19 cellular contexts compared by ENCODE assay signal in the genomic region with DNA sequence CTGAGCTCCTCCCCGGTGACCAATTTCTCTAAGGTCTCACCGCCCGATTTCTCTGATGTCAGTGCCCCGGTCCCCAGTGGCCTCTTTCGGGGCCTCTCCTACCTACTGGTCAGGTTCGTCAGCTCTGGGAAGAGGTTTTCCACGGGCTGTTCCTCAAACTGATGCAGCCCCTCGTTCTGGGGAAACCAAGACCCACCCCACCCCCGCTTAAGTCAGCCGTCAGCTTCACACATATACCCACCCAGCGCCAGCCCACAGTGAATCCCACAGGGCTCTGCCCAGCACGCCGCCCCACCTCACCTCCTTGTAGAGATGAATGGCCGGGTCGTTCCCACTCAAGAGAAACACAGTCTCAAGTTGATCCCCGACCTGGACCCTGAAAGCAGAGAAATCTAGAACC. TPM values are rescaled to one million over a fixed set of nuclear protein-coding genes. Genes with fewer than 3 reads are reported as not detected.
"Had no signal": no experiment of that assay in that cellular context is flagged by ENCODE, and none has a peak within 500 bp of the region (broad histone marks: within the 10 kb centered on the region; RNA-seq: fewer than 3 reads in every experiment).

No MANE protein-coding gene starts in this region.

- H3K36me3 Mint-ChIP-seq: natural killer cell treated with Interleukin-12 subunit alpha and Interleukin-12 subunit beta and Interleukin-15 and Interleukin-18, amount 100 ng/mL, for 72 hours had no signal

- H3K27ac Mint-ChIP-seq: activated CD4-positive, alpha-beta T cell treated with anti-CD3 and anti-CD28 coated beads, Interleukin-2, amount 10 ng/mL, durations not matched to agents 7 days and 5 days; activated naive CD8-positive, alpha-beta T cell treated with anti-CD3 and anti-CD28 coated beads, Interleukin-2, amount 50 U/mL, for 24 hours; activated T-helper 1 cell treated with anti-CD3 and anti-CD28 coated beads, Interleukin-12 subunit alpha, Interleukin-12 subunit beta, Interleukin-2, Interleukin-4 antibody, amounts not matched to agents 30 ng/mL and 10 ng/mL and 1 ng/mL, durations not matched to agents 14 hours and 24 hours and 36 hours; natural killer cell treated with Interleukin-12 subunit alpha and Interleukin-12 subunit beta and Interleukin-15 and Interleukin-18, amount 100 ng/mL, for 72 hours had no signal

- H3K4me3 ChIP-seq: dorsolateral prefrontal cortex, hepatocyte, ovary, upper lobe of left lung had no signal

- DNase-seq: activated CD4-positive, alpha-beta T cell treated with anti-CD3 and anti-CD28 coated beads, Interleukin-2, amount 10 ng/mL, durations not matched to agents 7 days and 5 days; activated CD4-positive, CD25-positive, alpha-beta regulatory T cell; activated CD8-positive, alpha-beta memory T cell treated with anti-CD3 and anti-CD28 coated beads, Interleukin-2, amount 50 U/mL, for 48 hours; activated naive CD4-positive, alpha-beta T cell; activated naive CD8-positive, alpha-beta T cell treated with anti-CD3 and anti-CD28 coated beads, Interleukin-2, amount 50 U/mL, for 24 hours; aorta; dorsolateral prefrontal cortex; kidney glomerular epithelial cell; stimulated activated CD4-positive, alpha-beta T cell treated with anti-CD3 and anti-CD28 coated beads, Interleukin-1b, Interleukin-23, amount 100 ng/mL, for 48 hours; stimulated activated naive CD8-positive, alpha-beta T cell treated with anti-CD3 and anti-CD28 coated beads, Interleukin-15, amount 100 ng/mL, for 72 hours; SW 1271 had no signal

- H3K9me3 Mint-ChIP-seq: activated CD4-positive, alpha-beta T cell treated with anti-CD3 and anti-CD28 coated beads, Interleukin-2, amount 10 ng/mL, durations not matched to agents 7 days and 5 days; activated naive CD8-positive, alpha-beta T cell treated with anti-CD3 and anti-CD28 coated beads, Interleukin-2, amount 50 U/mL, for 24 hours; activated T-helper 1 cell treated with anti-CD3 and anti-CD28 coated beads, Interleukin-12 subunit alpha, Interleukin-12 subunit beta, Interleukin-2, Interleukin-4 antibody, amounts not matched to agents 30 ng/mL and 10 ng/mL and 1 ng/mL, durations not matched to agents 14 hours and 24 hours and 36 hours; natural killer cell treated with Interleukin-12 subunit alpha and Interleukin-12 subunit beta and Interleukin-15 and Interleukin-18, amount 100 ng/mL, for 72 hours; stimulated activated naive CD8-positive, alpha-beta T cell treated with anti-CD3 and anti-CD28 coated beads, Interleukin-15, amount 100 ng/mL, for 72 hours had no signal

- H3K27me3 Mint-ChIP-seq: activated CD4-positive, alpha-beta T cell treated with anti-CD3 and anti-CD28 coated beads, Interleukin-2, amount 10 ng/mL, durations not matched to agents 7 days and 5 days; activated naive CD8-positive, alpha-beta T cell treated with anti-CD3 and anti-CD28 coated beads, Interleukin-2, amount 50 U/mL, for 24 hours; stimulated activated naive CD8-positive, alpha-beta T cell treated with anti-CD3 and anti-CD28 coated beads, Interleukin-15, amount 100 ng/mL, for 72 hours had no signal

- H2AFZ ChIP-seq: hepatocyte had no signal

- H3K36me3 ChIP-seq: ovary had no signal

- H3K27ac ChIP-seq: dorsolateral prefrontal cortex, hepatocyte, ovary, upper lobe of left lung had no signal

- ATAC-seq: activated naive CD8-positive, alpha-beta T cell treated with anti-CD3 and anti-CD28 coated beads, Interleukin-2, amount 50 U/mL, for 24 hours; natural killer cell treated with Interleukin-12 subunit alpha and Interleukin-12 subunit beta and Interleukin-15 and Interleukin-18, amount 100 ng/mL, for 72 hours; sciatic nerve; stimulated activated naive CD8-positive, alpha-beta T cell treated with anti-CD3 and anti-CD28 coated beads, Interleukin-15, amount 100 ng/mL, for 72 hours had no signal

- H3K79me2 ChIP-seq: hepatocyte had no signal

- H3K27me3 ChIP-seq: dorsolateral prefrontal cortex, hepatocyte, ovary, upper lobe of left lung had no signal

- H3K4me3 Mint-ChIP-seq: activated CD4-positive, alpha-beta T cell treated with anti-CD3 and anti-CD28 coated beads, Interleukin-2, amount 10 ng/mL, durations not matched to agents 7 days and 5 days; activated naive CD8-positive, alpha-beta T cell treated with anti-CD3 and anti-CD28 coated beads, Interleukin-2, amount 50 U/mL, for 24 hours; activated T-helper 1 cell treated with anti-CD3 and anti-CD28 coated beads, Interleukin-12 subunit alpha, Interleukin-12 subunit beta, Interleukin-2, Interleukin-4 antibody, amounts not matched to agents 30 ng/mL and 10 ng/mL and 1 ng/mL, durations not matched to agents 14 hours and 24 hours and 36 hours; natural killer cell treated with Interleukin-12 subunit alpha and Interleukin-12 subunit beta and Interleukin-15 and Interleukin-18, amount 100 ng/mL, for 72 hours; stimulated activated naive CD8-positive, alpha-beta T cell treated with anti-CD3 and anti-CD28 coated beads, Interleukin-15, amount 100 ng/mL, for 72 hours had no signal

- FAIRE-seq: bronchial epithelial cell, TTC549 had no signal

- H3K9me3 ChIP-seq: ovary, upper lobe of left lung had no signal

RNA-seq across cellular contexts. Expression of a gene that starts 9.0 kb away (rescaled TPM):
- total RNA-seq: activated CD4-positive, alpha-beta T cell treated with anti-CD3 and anti-CD28 coated beads, Interleukin-2, amount 10 ng/mL, durations not matched to agents 7 days and 5 days; activated T-helper 1 cell treated with anti-CD3 and anti-CD28 coated beads, Interleukin-12 subunit alpha, Interleukin-12 subunit beta, Interleukin-2, Interleukin-4 antibody, amounts not matched to agents 30 ng/mL and 10 ng/mL and 1 ng/mL, durations not matched to agents 14 hours and 24 hours and 36 hours; natural killer cell treated with Interleukin-12 subunit alpha and Interleukin-12 subunit beta and Interleukin-15 and Interleukin-18, amount 100 ng/mL, for 72 hours; sciatic nerve had no signal
- polyA plus RNA-seq: aorta had no signal
